In genomic region chr3:156483002-156483401, GRCh38 we compare ENCODE assay signal across 12 cellular contexts.
A peak's percentile ranks its signal among the peaks of the same experiment; 100 is the strongest.
DNase-seq lines count a peak whose midpoint lies in the region; ATAC-seq and TF ChIP-seq lines count a peak whose summit lies in the region.
"Had no signal": no experiment of that assay in that cellular context is flagged by ENCODE, and none has a peak within 500 bp of the region (broad histone marks: within the 10 kb centered on the region; RNA-seq: fewer than 3 reads in every experiment).

No MANE protein-coding gene starts in this region.

- WGBS in trophoblast cell (ENCODE audit: extremely low coverage, insufficient coverage, insufficient read length), result no CpG with 5 or more reads among the region's 3 CpGs

- no peak overlapping the region for H4K12ac ChIP-seq in trophoblast cell (ENCODE audit: low read depth, low read length)

- H3K9me3 ChIP-seq in adipocyte (ENCODE audit: control insufficient read depth, low read length) (no peaks in the 10 kb centered on the region), trophoblast cell (ENCODE audit: insufficient read depth, low read depth, low read length) (no peaks in the 10 kb centered on the region)
- H3K9me3 ChIP-seq: Caco-2, prostate gland, tibial nerve had no signal

- no peak for TF ChIP-seq CTCF in omental fat pad (IDR thresholded peaks at IDR 0.05)

- no peak overlapping the region for H2AFZ ChIP-seq in trophoblast cell (ENCODE audit: insufficient read depth, low read length, poor library complexity)

- H3K79me2 ChIP-seq in trophoblast cell (ENCODE audit: control insufficient read depth, insufficient read depth, low read length, poor library complexity), result no peaks in the 10 kb centered on the region

- no peak overlapping the region for H3K4ac ChIP-seq in trophoblast cell (ENCODE audit: low read depth, low read length)

- H2BK120ac ChIP-seq in trophoblast cell (ENCODE audit: insufficient read depth, low read length, poor library complexity), result no peak overlapping the region

- peak overlapping the region; percentile 22 for H3K4me3 ChIP-seq in adipocyte (ENCODE audit: low read length)
- H3K4me3 ChIP-seq in trophoblast cell (ENCODE audit: low read depth, low read length), result no peak overlapping the region
- H3K4me3 ChIP-seq: cardiac muscle cell, prostate gland, tibial nerve had no signal

- H2BK5ac ChIP-seq in trophoblast cell (ENCODE audit: low read depth, low read length, poor library complexity), result no peak overlapping the region

- H3K23ac ChIP-seq in trophoblast cell (ENCODE audit: low read length), result no peak overlapping the region

- H3K27ac ChIP-seq in trophoblast cell (ENCODE audit: low read depth, low read length), result no peak overlapping the region
- H3K27ac ChIP-seq: cardiac muscle cell had no signal

- H3K4me2 ChIP-seq in trophoblast cell (ENCODE audit: low read length), result no peak overlapping the region

- DNase-seq in adipocyte (ENCODE audit: low read depth), result no peak
- no peak for DNase-seq in trophoblast cell
- no peak for DNase-seq in iPS-NIHi7 (ENCODE audit: extremely low spot score)
- no peak for DNase-seq in NCI-H526 (lab: John Stamatoyannopoulos, UW)
- DNase-seq in omental fat pad (ENCODE audit: low spot score), result no peak
- no peak for DNase-seq in Right ventricle myocardium superior
- DNase-seq: Caco-2 had no signal

- ATAC-seq in GM18907 (IDR thresholded peaks at IDR 0.05; ENCODE audit: unreplicated experiment), result peak; percentile 15
- peak; percentile 2 for ATAC-seq in HG03095 (IDR thresholded peaks at IDR 0.05; ENCODE audit: unreplicated experiment)
- ATAC-seq in omental fat pad (ENCODE audit: low FRiP score), result no peak
- no peak for ATAC-seq in Right ventricle myocardium superior (ENCODE audit: poor library complexity)

- H4K91ac ChIP-seq in trophoblast cell (ENCODE audit: low read depth, low read length), result peak overlapping the region; percentile 25

- H3K27me3 ChIP-seq in adipocyte (replicated peaks; ENCODE audit: control insufficient read depth, insufficient read depth, low read length), result no peaks in the 10 kb centered on the region
- no peaks in the 10 kb centered on the region for H3K27me3 ChIP-seq in trophoblast cell (ENCODE audit: insufficient read depth, low read length)
- H3K27me3 ChIP-seq: cardiac muscle cell, tibial nerve had no signal

- H3K18ac ChIP-seq in trophoblast cell (ENCODE audit: low read length), result no peak overlapping the region

- H3K36me3 ChIP-seq in adipocyte (ENCODE audit: control insufficient read depth, insufficient read depth, low read length, severe bottlenecking) (no peaks in the 10 kb centered on the region), trophoblast cell (ENCODE audit: control insufficient read depth in 1 of 2, insufficient read depth in 2 of 2, low read length in 2 of 2) (no peaks in the 10 kb centered on the region)
- H3K36me3 ChIP-seq: cardiac muscle cell, prostate gland, tibial nerve had no signal

- H3K14ac ChIP-seq in trophoblast cell (ENCODE audit: low read length), result no peak overlapping the region

- H3K79me1 ChIP-seq in trophoblast cell (ENCODE audit: low read length), result no peaks in the 10 kb centered on the region

- H3K9ac ChIP-seq in adipocyte (ENCODE audit: low read length), result no peak overlapping the region
- H3K9ac ChIP-seq in trophoblast cell (ENCODE audit: low read length), result no peak overlapping the region

- H3K4me1 ChIP-seq in adipocyte (ENCODE audit: control insufficient read depth, insufficient read depth, low read length) (peaks cover 16% of the 10 kb centered on the region), trophoblast cell (ENCODE audit: control insufficient read depth in 1 of 2, insufficient read depth in 2 of 2, low read length in 2 of 2) (peaks cover 0 to 3% of the 10 kb centered on the region in 2 experiments)
- H3K4me1 ChIP-seq: Caco-2, prostate gland had no signal

- intact Hi-C loops in Right ventricle myocardium superior (cut with DNase I), result no loop called here

- peak overlapping the region; percentile 6 for H2BK12ac ChIP-seq in trophoblast cell (ENCODE audit: low read length)

- no peak overlapping the region for H2AK5ac ChIP-seq in trophoblast cell (ENCODE audit: low read length)

- no peak overlapping the region for H4K8ac ChIP-seq in trophoblast cell (ENCODE audit: low read depth, low read length)

Comparison
In these comparisons a context has a peak if more than half of its experiments do, and no peak if none do; other contexts are left out.
1. ATAC-seq: peak in GM18907 (single experiment) and HG03095 (single experiment); none in omental fat pad (single experiment) and Right ventricle myocardium superior (single experiment).